1 cellular context compared by ENCODE assay signal in genomic region chr3:168096210-168096795, GRCh38.
TF ChIP-seq lines count a peak whose summit lies in the region.

No MANE protein-coding gene starts in this region.

TF ChIP-seq in HepG2, 621 proteins besides CTCF, POLR2A, EP300 and RAD21 (continued from another document and continues in another):
- TF ChIP-seq, protein P1, sequence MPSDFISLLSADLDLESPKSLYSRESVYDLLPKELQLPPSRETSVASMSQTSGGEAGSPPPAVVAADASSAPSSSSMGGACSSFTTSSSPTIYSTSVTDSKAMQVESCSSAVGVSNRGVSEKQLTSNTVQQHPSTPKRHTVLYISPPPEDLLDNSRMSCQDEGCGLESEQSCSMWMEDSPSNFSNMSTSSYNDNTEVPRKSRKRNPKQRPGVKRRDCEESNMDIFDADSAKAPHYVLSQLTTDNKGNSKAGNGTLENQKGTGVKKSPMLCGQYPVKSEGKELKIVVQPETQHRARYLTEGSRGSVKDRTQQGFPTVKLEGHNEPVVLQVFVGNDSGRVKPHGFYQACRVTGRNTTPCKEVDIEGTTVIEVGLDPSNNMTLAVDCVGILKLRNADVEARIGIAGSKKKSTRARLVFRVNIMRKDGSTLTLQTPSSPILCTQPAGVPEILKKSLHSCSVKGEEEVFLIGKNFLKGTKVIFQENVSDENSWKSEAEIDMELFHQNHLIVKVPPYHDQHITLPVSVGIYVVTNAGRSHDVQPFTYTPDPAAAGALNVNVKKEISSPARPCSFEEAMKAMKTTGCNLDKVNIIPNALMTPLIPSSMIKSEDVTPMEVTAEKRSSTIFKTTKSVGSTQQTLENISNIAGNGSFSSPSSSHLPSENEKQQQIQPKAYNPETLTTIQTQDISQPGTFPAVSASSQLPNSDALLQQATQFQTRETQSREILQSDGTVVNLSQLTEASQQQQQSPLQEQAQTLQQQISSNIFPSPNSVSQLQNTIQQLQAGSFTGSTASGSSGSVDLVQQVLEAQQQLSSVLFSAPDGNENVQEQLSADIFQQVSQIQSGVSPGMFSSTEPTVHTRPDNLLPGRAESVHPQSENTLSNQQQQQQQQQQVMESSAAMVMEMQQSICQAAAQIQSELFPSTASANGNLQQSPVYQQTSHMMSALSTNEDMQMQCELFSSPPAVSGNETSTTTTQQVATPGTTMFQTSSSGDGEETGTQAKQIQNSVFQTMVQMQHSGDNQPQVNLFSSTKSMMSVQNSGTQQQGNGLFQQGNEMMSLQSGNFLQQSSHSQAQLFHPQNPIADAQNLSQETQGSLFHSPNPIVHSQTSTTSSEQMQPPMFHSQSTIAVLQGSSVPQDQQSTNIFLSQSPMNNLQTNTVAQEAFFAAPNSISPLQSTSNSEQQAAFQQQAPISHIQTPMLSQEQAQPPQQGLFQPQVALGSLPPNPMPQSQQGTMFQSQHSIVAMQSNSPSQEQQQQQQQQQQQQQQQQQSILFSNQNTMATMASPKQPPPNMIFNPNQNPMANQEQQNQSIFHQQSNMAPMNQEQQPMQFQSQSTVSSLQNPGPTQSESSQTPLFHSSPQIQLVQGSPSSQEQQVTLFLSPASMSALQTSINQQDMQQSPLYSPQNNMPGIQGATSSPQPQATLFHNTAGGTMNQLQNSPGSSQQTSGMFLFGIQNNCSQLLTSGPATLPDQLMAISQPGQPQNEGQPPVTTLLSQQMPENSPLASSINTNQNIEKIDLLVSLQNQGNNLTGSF (CRISPR knock-in tag; IDR thresholded peaks at IDR 0.05): no peak
- peak; percentile 29; the same call in 1 of the 2 replicates for TF ChIP-seq NR2C2 (CRISPR knock-in tag; IDR thresholded peaks at IDR 0.05; ENCODE audit: borderline replicate concordance)
- TF ChIP-seq MTA3 (CRISPR knock-in tag; IDR thresholded peaks at IDR 0.05): no peak
- no peak for TF ChIP-seq ZNF510 (CRISPR knock-in tag; IDR thresholded peaks at IDR 0.05; ENCODE audit: low read depth)
- TF ChIP-seq DBP (CRISPR knock-in tag; IDR thresholded peaks at IDR 0.05; ENCODE audit: not compliant biosample characterization): no peak
- TF ChIP-seq SMAD3 (CRISPR knock-in tag; IDR thresholded peaks at IDR 0.05): 0 out of 2 replicates have a peak, but pooled peaks have one; percentile 58
- TF ChIP-seq TCF7 (IDR thresholded peaks at IDR 0.05; ENCODE audit: low read depth): no peak
- TF ChIP-seq GLMP (CRISPR knock-in tag; IDR thresholded peaks at IDR 0.05; ENCODE audit: borderline replicate concordance): peak; percentile 71; the same call in 1 of the 2 replicates
- peak; percentile 77; the same call in 1 of the 2 replicates for TF ChIP-seq ZXDC (CRISPR knock-in tag; IDR thresholded peaks at IDR 0.05)
- TF ChIP-seq THRA (CRISPR knock-in tag; IDR thresholded peaks at IDR 0.05; ENCODE audit: borderline replicate concordance): no peak
- no peak for TF ChIP-seq FOXA1 (IDR thresholded peaks at IDR 0.05)
- TF ChIP-seq FOXA1 (CRISPR knock-in tag; IDR thresholded peaks at IDR 0.05): no peak
- TF ChIP-seq PRDM4 (CRISPR knock-in tag; IDR thresholded peaks at IDR 0.05; ENCODE audit: borderline replicate concordance): no peak
- TF ChIP-seq GTF3A (CRISPR knock-in tag; conservative IDR thresholded peaks at IDR 0.05): no peak
- peak; percentile 70; the same call in 1 of the 2 replicates for TF ChIP-seq ZNF776 (CRISPR knock-in tag; IDR thresholded peaks at IDR 0.05)
- TF ChIP-seq RBAK (CRISPR knock-in tag; IDR thresholded peaks at IDR 0.05): no peak
- no peak for TF ChIP-seq ZNF788 (CRISPR knock-in tag; IDR thresholded peaks at IDR 0.05; ENCODE audit: borderline replicate concordance)
- TF ChIP-seq NCOA2 (CRISPR knock-in tag; IDR thresholded peaks at IDR 0.05): no peak
- TF ChIP-seq PAX8 (CRISPR knock-in tag; IDR thresholded peaks at IDR 0.05; ENCODE audit: borderline replicate concordance): no peak
- no peak for TF ChIP-seq CHD4 (IDR thresholded peaks at IDR 0.05; ENCODE audit: borderline replicate concordance, low read length)
- TF ChIP-seq DMAP1 (CRISPR knock-in tag; IDR thresholded peaks at IDR 0.05): peak; percentile 85
- no peak for TF ChIP-seq ZNF547 (CRISPR knock-in tag; IDR thresholded peaks at IDR 0.05)
- TF ChIP-seq, protein P2, sequence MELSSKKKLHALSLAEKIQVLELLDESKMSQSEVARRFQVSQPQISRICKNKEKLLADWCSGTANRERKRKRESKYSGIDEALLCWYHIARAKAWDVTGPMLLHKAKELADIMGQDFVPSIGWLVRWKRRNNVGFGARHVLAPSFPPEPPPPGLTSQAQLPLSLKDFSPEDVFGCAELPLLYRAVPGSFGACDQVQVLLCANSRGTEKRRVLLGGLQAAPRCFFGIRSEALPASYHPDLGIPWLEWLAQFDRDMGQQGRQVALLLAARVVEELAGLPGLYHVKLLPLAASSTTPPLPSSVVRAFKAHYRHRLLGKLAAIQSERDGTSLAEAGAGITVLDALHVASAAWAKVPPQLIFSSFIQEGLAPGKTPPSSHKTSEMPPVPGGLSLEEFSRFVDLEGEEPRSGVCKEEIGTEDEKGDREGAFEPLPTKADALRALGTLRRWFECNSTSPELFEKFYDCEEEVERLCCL (CRISPR knock-in tag; IDR thresholded peaks at IDR 0.05; ENCODE audit: borderline replicate concordance): no peak
- TF ChIP-seq FOXM1 (CRISPR knock-in tag; IDR thresholded peaks at IDR 0.05): no peak
- 0 out of 2 replicates have a peak, but pooled peaks have one; percentile 42 for TF ChIP-seq HIC2 (CRISPR knock-in tag; IDR thresholded peaks at IDR 0.05; ENCODE audit: low read depth)
- no peak for TF ChIP-seq PLRG1 (conservative IDR thresholded peaks at IDR 0.05)
- TF ChIP-seq, protein P3, sequence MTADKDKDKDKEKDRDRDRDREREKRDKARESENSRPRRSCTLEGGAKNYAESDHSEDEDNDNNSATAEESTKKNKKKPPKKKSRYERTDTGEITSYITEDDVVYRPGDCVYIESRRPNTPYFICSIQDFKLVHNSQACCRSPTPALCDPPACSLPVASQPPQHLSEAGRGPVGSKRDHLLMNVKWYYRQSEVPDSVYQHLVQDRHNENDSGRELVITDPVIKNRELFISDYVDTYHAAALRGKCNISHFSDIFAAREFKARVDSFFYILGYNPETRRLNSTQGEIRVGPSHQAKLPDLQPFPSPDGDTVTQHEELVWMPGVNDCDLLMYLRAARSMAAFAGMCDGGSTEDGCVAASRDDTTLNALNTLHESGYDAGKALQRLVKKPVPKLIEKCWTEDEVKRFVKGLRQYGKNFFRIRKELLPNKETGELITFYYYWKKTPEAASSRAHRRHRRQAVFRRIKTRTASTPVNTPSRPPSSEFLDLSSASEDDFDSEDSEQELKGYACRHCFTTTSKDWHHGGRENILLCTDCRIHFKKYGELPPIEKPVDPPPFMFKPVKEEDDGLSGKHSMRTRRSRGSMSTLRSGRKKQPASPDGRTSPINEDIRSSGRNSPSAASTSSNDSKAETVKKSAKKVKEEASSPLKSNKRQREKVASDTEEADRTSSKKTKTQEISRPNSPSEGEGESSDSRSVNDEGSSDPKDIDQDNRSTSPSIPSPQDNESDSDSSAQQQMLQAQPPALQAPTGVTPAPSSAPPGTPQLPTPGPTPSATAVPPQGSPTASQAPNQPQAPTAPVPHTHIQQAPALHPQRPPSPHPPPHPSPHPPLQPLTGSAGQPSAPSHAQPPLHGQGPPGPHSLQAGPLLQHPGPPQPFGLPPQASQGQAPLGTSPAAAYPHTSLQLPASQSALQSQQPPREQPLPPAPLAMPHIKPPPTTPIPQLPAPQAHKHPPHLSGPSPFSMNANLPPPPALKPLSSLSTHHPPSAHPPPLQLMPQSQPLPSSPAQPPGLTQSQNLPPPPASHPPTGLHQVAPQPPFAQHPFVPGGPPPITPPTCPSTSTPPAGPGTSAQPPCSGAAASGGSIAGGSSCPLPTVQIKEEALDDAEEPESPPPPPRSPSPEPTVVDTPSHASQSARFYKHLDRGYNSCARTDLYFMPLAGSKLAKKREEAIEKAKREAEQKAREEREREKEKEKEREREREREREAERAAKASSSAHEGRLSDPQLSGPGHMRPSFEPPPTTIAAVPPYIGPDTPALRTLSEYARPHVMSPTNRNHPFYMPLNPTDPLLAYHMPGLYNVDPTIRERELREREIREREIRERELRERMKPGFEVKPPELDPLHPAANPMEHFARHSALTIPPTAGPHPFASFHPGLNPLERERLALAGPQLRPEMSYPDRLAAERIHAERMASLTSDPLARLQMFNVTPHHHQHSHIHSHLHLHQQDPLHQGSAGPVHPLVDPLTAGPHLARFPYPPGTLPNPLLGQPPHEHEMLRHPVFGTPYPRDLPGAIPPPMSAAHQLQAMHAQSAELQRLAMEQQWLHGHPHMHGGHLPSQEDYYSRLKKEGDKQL (CRISPR knock-in tag; IDR thresholded peaks at IDR 0.05; ENCODE audit: low read depth): no peak
- 0 out of 2 replicates have a peak, but pooled peaks have one; percentile 18 for TF ChIP-seq SMYD3 (CRISPR knock-in tag; IDR thresholded peaks at IDR 0.05)
- TF ChIP-seq RBM39 (IDR thresholded peaks at IDR 0.05; ENCODE audit: low read depth, low read length, poor library complexity, severe bottlenecking): no peak
- no peak for TF ChIP-seq POLR2AphosphoS2 (IDR thresholded peaks at IDR 0.05; ENCODE audit: low read depth, low read length)
- no peak for TF ChIP-seq DR1 (CRISPR knock-in tag; IDR thresholded peaks at IDR 0.05)
- no peak for TF ChIP-seq HNRNPLL (IDR thresholded peaks at IDR 0.05; ENCODE audit: low read depth, low read length, poor library complexity, severe bottlenecking)
